1 cellular context compared by ENCODE assay signal in the genomic region with DNA sequence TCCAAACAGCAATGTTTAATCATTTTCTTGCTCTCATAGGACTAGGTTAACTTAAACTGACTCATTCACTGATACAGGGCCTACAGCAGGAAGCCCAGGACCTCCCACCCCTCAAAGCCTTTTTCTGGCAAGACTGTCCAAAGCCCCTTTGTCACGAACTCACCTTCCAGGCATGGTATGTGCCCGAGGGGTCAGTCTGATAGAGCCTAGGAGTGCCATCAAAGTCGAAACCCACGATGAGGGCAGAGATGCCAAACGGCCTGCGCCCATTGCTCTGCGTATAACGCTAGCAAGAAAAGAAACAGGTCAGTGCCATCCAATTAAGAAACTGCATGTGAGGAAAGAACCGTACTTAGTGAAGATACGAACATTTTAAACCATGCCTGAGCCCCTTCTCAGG.
A peak's percentile ranks its signal among the peaks of the same experiment; 100 is the strongest.
TF ChIP-seq lines count a peak whose summit lies in the region.

No MANE protein-coding gene starts in this region.

TF ChIP-seq in GM12891, 5 proteins besides CTCF, POLR2A, EP300 and RAD21:
- TF ChIP-seq POLR2AphosphoS5 (IDR thresholded peaks at IDR 0.05; ENCODE audit: low read depth, low read length): 0 out of 2 replicates have a peak, but pooled peaks have one; percentile 19
- TF ChIP-seq POU2F2 (IDR thresholded peaks at IDR 0.05; ENCODE audit: low read depth, low read length): no peak
- no peak for TF ChIP-seq PAX5 (IDR thresholded peaks at IDR 0.05; ENCODE audit: insufficient read depth, low read length, severe bottlenecking)
- TF ChIP-seq SPI1 (IDR thresholded peaks at IDR 0.05; ENCODE audit: low read depth, low read length): no peak
- no peak for TF ChIP-seq TAF1 (IDR thresholded peaks at IDR 0.05; ENCODE audit: low read depth, low read length)
